ENCODE assay signal across 11 cellular contexts in the genomic region with DNA sequence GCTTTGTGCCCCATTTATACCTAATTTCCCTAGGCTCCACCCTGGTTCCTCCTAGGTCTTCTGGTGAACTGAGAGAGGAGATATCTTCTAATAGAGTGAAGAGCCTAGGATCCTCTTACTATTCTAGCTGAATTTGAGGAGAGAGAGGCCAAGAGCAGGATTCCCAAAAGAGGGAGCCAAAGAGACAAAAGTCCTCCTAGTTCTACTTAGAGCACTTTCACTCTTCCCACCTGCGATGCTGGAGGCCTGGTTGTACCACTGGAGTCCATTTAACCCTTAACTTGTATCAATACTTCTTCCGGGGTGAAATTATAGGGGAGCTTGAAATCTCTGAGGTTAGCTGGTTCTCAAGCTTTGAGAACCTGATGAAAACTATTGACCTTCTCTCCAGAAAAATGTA. TPM values are rescaled to one million over a fixed set of nuclear protein-coding genes. Genes with fewer than 3 reads are reported as not detected.
DNase-seq lines count a peak whose midpoint lies in the region; ATAC-seq and TF ChIP-seq lines count a peak whose summit lies in the region.
"Had no signal": no experiment of that assay in that cellular context is flagged by ENCODE, and none has a peak within 500 bp of the region (broad histone marks: within the 10 kb centered on the region; RNA-seq: fewer than 3 reads in every experiment).

No MANE protein-coding gene starts in this region.

- CTCF ChIA-PET in activated CD8-positive, alpha-beta T cell treated with anti-CD3 and anti-CD28 coated beads, Interleukin-2, amount 10 ng/mL, durations not matched to agents 7 days and 5 days (lab: Charles Lee) = interaction anchor here (1.3 to 5.6 kb wide), 3 partner anchors 13 to 244 kb away, joined by 3 to 297 read pairs (median 3); no protein-coding TSS in a partner anchor

- no peaks in the 10 kb centered on the region for H3K4me1 Mint-ChIP-seq in nephron
- peaks cover 4% of the 10 kb centered on the region for H3K4me1 Mint-ChIP-seq in activated CD8-positive, alpha-beta T cell treated with anti-CD3 and anti-CD28 coated beads, Interleukin-2, amount 10 ng/mL, durations not matched to agents 7 days and 5 days (ENCODE audit: low read depth)

- H3K36me3 ChIP-seq in tibial nerve = no peaks in the 10 kb centered on the region
- no peaks in the 10 kb centered on the region for H3K36me3 ChIP-seq in ovary

- no peak overlapping the region for H3K27ac Mint-ChIP-seq in nephron
- H3K27ac Mint-ChIP-seq in activated CD8-positive, alpha-beta T cell treated with anti-CD3 and anti-CD28 coated beads, Interleukin-2, amount 10 ng/mL, durations not matched to agents 7 days and 5 days = no peak overlapping the region

- TF ChIP-seq EP300 in tibial nerve (IDR thresholded peaks at IDR 0.05) (no peak), ovary (IDR thresholded peaks at IDR 0.05) (no peak)

- POLR2A ChIA-PET in activated CD8-positive, alpha-beta T cell treated with anti-CD3 and anti-CD28 coated beads, Interleukin-2, amount 10 ng/mL, durations not matched to agents 7 days and 5 days (lab: Charles Lee) = no interaction called here

- H3K4me3 ChIP-seq in tibial nerve (no peak overlapping the region), ovary (no peak overlapping the region)

- DNase-seq in NCI-H1092 treated with DMSO at 0.1 percent for 48 hours (lab: John Stamatoyannopoulos, UW) (peak; percentile 18), NCI-H1092 (lab: John Stamatoyannopoulos, UW) (no peak), NCI-H1694 (lab: John Stamatoyannopoulos, UW) (peak; percentile 41), cerebellar cortex (ENCODE audit: low spot score) (peak; percentile 57), tibial nerve (ENCODE audit: low spot score in 2 of 2) (no peak), ovary (no peak)
- no peak for DNase-seq in activated CD8-positive, alpha-beta T cell treated with anti-CD3 and anti-CD28 coated beads, Interleukin-2, amount 10 ng/mL, durations not matched to agents 7 days and 5 days
- DNase-seq: activated CD8-positive, alpha-beta memory T cell treated with anti-CD3 and anti-CD28 coated beads, Interleukin-2, amount 50 U/mL, for 4 hours; AML-193; NCI-H774 had no signal

- no peaks in the 10 kb centered on the region for H3K27me3 Mint-ChIP-seq in nephron (ENCODE audit: low read depth)
- H3K27me3 Mint-ChIP-seq in activated CD8-positive, alpha-beta T cell treated with anti-CD3 and anti-CD28 coated beads, Interleukin-2, amount 10 ng/mL, durations not matched to agents 7 days and 5 days (ENCODE audit: low read depth) = no peaks in the 10 kb centered on the region

- no peak for ATAC-seq in activated CD8-positive, alpha-beta T cell treated with anti-CD3 and anti-CD28 coated beads, Interleukin-2, amount 10 ng/mL, durations not matched to agents 7 days and 5 days

- no peaks in the 10 kb centered on the region for H3K9me3 Mint-ChIP-seq in nephron
- no peaks in the 10 kb centered on the region for H3K9me3 Mint-ChIP-seq in activated CD8-positive, alpha-beta T cell treated with anti-CD3 and anti-CD28 coated beads, Interleukin-2, amount 10 ng/mL, durations not matched to agents 7 days and 5 days (ENCODE audit: insufficient read depth)

- intact Hi-C loops in ovary (cut with DNase I) = loop anchor here (5.0 to 10.0 kb wide), 2 partner anchors 126 to 129 kb away; no protein-coding TSS in a partner anchor

- TF ChIP-seq POLR2A in tibial nerve (IDR thresholded peaks at IDR 0.05) (no peak), ovary (IDR thresholded peaks at IDR 0.05) (no peak)

- TF ChIP-seq CTCF in nephron (IDR thresholded peaks at IDR 0.05; ENCODE audit: unreplicated experiment in 3 of 3) (peak in 2 of 3 experiments; percentile 21 to 29), tibial nerve (IDR thresholded peaks at IDR 0.05) (no peak), ovary (IDR thresholded peaks at IDR 0.05) (no peak)

- H3K27ac ChIP-seq in tibial nerve (no peak overlapping the region), ovary (no peak overlapping the region)

- H3K27me3 ChIP-seq in tibial nerve (peaks cover 0 to 4% of the 10 kb centered on the region in 2 donors), ovary (no peaks in the 10 kb centered on the region)

- H3K9me3 ChIP-seq in tibial nerve = no peaks in the 10 kb centered on the region
- no peaks in the 10 kb centered on the region for H3K9me3 ChIP-seq in ovary

- peaks cover 0 to 23% (median 16%) of the 10 kb centered on the region in 4 donors for H3K4me1 ChIP-seq in tibial nerve
- peaks cover 1% of the 10 kb centered on the region for H3K4me1 ChIP-seq in ovary (ENCODE audit: insufficient read depth)

- no peaks in the 10 kb centered on the region for H3K36me3 Mint-ChIP-seq in nephron (ENCODE audit: low read depth)
- no peaks in the 10 kb centered on the region for H3K36me3 Mint-ChIP-seq in activated CD8-positive, alpha-beta T cell treated with anti-CD3 and anti-CD28 coated beads, Interleukin-2, amount 10 ng/mL, durations not matched to agents 7 days and 5 days (ENCODE audit: low read depth)

- whole genome bisulfite sequencing in tibial nerve, 2 donors = 40 to 46% methylated on average over 2 of the region's 2 CpGs
- WGBS in ovary, 3 donors = 31 to 37% (median 34%) methylated on average over 2 of the region's 2 CpGs

- no peak overlapping the region for H3K4me3 Mint-ChIP-seq in nephron
- no peak overlapping the region for H3K4me3 Mint-ChIP-seq in activated CD8-positive, alpha-beta T cell treated with anti-CD3 and anti-CD28 coated beads, Interleukin-2, amount 10 ng/mL, durations not matched to agents 7 days and 5 days

RNA-seq across cellular contexts. Expression of gene SSH2, which starts 3.4 kb away (rescaled TPM):
- 10 to 100 TPM; 73.5 to 79.6 TPM for total RNA-seq in activated CD8-positive, alpha-beta T cell treated with anti-CD3 and anti-CD28 coated beads, Interleukin-2, amount 10 ng/mL, durations not matched to agents 7 days and 5 days
- total RNA-seq in tibial nerve (10 to 100 TPM; 51.3 to 67.1 (median 55.7) TPM), ovary (10 to 100 TPM in 4 of 7 donors, 1 to 10 TPM in 3; 7.3 to 13.0 (median 11.8) TPM)
- polyA plus RNA-seq in ovary = 10 to 100 TPM in 1 of 2 donors, 1 to 10 TPM in 1; 4.2 to 12.5 TPM

RNA-seq across cellular contexts. Expression of gene EFCAB5, which starts 8.1 kb away (rescaled TPM):
- 1 to 10 TPM; 1.3 to 1.6 TPM for total RNA-seq in activated CD8-positive, alpha-beta T cell treated with anti-CD3 and anti-CD28 coated beads, Interleukin-2, amount 10 ng/mL, durations not matched to agents 7 days and 5 days
- under 1 TPM in 3 of 4 donors, not detected in 1; 0.21 to 0.30 (median 0.22) TPM for total RNA-seq in tibial nerve
- under 1 TPM in 2 of 7 donors, not detected in 5; 0.11 to 0.13 TPM for total RNA-seq in ovary
- under 1 TPM; 0.05 to 0.32 TPM for polyA plus RNA-seq in ovary

Comparison
In these comparisons a context has a peak if more than half of its experiments do, and no peak if none do; other contexts are left out.
1. DNase-seq: peak in NCI-H1092 treated with DMSO at 0.1 percent for 48 hours (single experiment), NCI-H1694 (single experiment) and cerebellar cortex (single experiment); none in NCI-H1092 (single experiment), activated CD8-positive, alpha-beta T cell treated with anti-CD3 and anti-CD28 coated beads, Interleukin-2, amount 10 ng/mL, durations not matched to agents 7 days and 5 days (single experiment), tibial nerve (0 of 2) and ovary (0 of 5).
2. CTCF ChIP-seq: peak in nephron (2 of 3); none in tibial nerve (0 of 5) and ovary (0 of 3).